Comparison of ENCODE assay signal across 8 cellular contexts in the genomic region with DNA sequence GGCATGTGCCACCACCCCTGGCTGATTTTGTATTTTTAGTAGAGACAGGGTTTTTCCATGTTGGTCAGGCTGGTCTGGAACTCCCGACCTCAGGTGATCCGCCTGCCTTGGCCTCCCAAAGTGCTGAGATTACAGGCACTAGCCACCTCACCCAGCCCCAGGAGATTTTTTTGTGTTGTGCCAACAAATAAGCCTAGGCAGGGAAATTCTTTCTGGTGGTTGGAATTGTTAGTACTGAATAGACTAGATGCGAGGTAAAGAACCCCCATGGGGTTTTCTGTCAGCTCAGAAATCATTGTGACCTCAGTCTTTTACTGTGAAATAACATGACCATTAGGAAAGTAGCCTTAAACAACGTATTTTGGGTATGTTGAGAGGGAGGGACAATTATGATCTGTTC. TPM values are rescaled to one million over a fixed set of nuclear protein-coding genes. Genes with fewer than 3 reads are reported as not detected.
DNase-seq lines count a peak whose midpoint lies in the region; ATAC-seq, FAIRE-seq and TF ChIP-seq lines count a peak whose summit lies in the region.
"Not testable (repeated sequence)": the region's sequence is repeated elsewhere in the genome, so short reads cannot be mapped to it uniquely, and the experiment has no call there.

No MANE protein-coding gene starts in this region.

- peaks cover 47% of the 10 kb centered on the region for H3K4me1 Mint-ChIP-seq in HFFc6 (ENCODE audit: low read depth)
- H3K4me1 Mint-ChIP-seq in nephron: peaks cover 36% of the 10 kb centered on the region

- H3K9me3 Mint-ChIP-seq in HFFc6, nephron: not testable (repeated sequence)

- not testable (repeated sequence) for H2AFZ ChIP-seq in OCI-LY7 (ENCODE audit: low read length); GM12878 (ENCODE audit: control insufficient read depth, low read depth, low read length)

- SMC1A ChIA-PET in GM12878 (lab: Charles Lee; ENCODE audit: uncharacterized antibody, unreplicated experiment): interaction anchor here (1.0 to 4.0 kb wide), 2 partner anchors 10 to 16 kb away, joined by 3 to 21 read pairs; no protein-coding TSS in a partner anchor

- H3K4me3 Mint-ChIP-seq in HFFc6 (peak overlapping the region; percentile 36), nephron (peak overlapping the region; percentile 22 to 52 (median 34))

- ATAC-seq in GM12878: peak; percentile 20
- ATAC-seq in upper lobe of right lung: not testable (repeated sequence)

- intact Hi-C loops in OCI-LY7 (cut with micrococcal nuclease; ENCODE audit: unreplicated experiment); GM12878 (cut with micrococcal nuclease; ENCODE audit: unreplicated experiment); upper lobe of right lung (cut with DNase I): not testable (repeated sequence)

- H3K9me2 ChIP-seq in DOHH2 (replicated peaks; ENCODE audit: control insufficient read depth, low read length); OCI-LY7 (ENCODE audit: insufficient read depth, low read length): not testable (repeated sequence)

- CTCF ChIA-PET in OCI-LY7 (lab: Charles Lee; ENCODE audit: unreplicated experiment): not testable (repeated sequence)
- CTCF ChIA-PET in GM12878 (lab: Yijun Ruan, JAX): interaction anchor here (0.7 to 2.9 kb wide), 3 partner anchors 12 to 248 kb away, joined by 5 to 8 read pairs (median 5); no protein-coding TSS in a partner anchor

- TF ChIP-seq CTCF in DOHH2 (IDR thresholded peaks at IDR 0.05; ENCODE audit: low read depth, low read length, poor library complexity, severe bottlenecking); HFFc6 (IDR thresholded peaks at IDR 0.05); OCI-LY7 (conservative IDR thresholded peaks at IDR 0.05; ENCODE audit: low read length); GM12878 (IDR thresholded peaks at IDR 0.05 in 2 of 3, conservative IDR thresholded peaks at IDR 0.05 in 1 of 3; ENCODE audit: control insufficient read depth in 2 of 3, extremely low read depth in 1 of 3, insufficient read depth in 1 of 3, low read depth in 3 of 3, low read length in 3 of 3); cardiac muscle cell (IDR thresholded peaks at IDR 0.05; ENCODE audit: low read depth, low read length); nephron (IDR thresholded peaks at IDR 0.05; ENCODE audit: unreplicated experiment in 3 of 3); upper lobe of right lung (IDR thresholded peaks at IDR 0.05): not testable (repeated sequence)

- 7% methylated on average over 4 of the region's 4 CpGs for WGBS in GM12878 (ENCODE audit: insufficient coverage, insufficient replicate concordance, low lambda C conversion rate, missing lambda C conversion rate)

- TF ChIP-seq EP300 in GM12878 (IDR thresholded peaks at IDR 0.05; ENCODE audit: borderline replicate concordance in 1 of 2, control insufficient read depth in 1 of 2, low read depth in 2 of 2, low read length in 2 of 2): not testable (repeated sequence)

- peak; percentile 11 for DNase-seq in HFFc6
- DNase-seq in OCI-LY7 (ENCODE audit: low spot score); GM12878 (ENCODE audit: low read depth, low spot score); cardiac muscle cell (ENCODE audit: low read depth in 1 of 2, low spot score in 1 of 2); upper lobe of right lung: not testable (repeated sequence)

- peaks cover 10% of the 10 kb centered on the region for H3F3A ChIP-seq in DOHH2 (ENCODE audit: control insufficient read depth, insufficient read depth)

- not testable (repeated sequence) for FAIRE-seq in GM12878 (lab: Jason Lieb, UNC)

- peaks cover 77% of the 10 kb centered on the region for H3K79me2 ChIP-seq in DOHH2 (ENCODE audit: control insufficient read depth, low read length)
- peaks cover 70% of the 10 kb centered on the region for H3K79me2 ChIP-seq in OCI-LY7 (ENCODE audit: insufficient read depth, low read depth, low read length)
- H3K79me2 ChIP-seq in GM12878 (ENCODE audit: control insufficient read depth, insufficient read depth, low read length): peaks cover 56% of the 10 kb centered on the region

- RAD21 ChIA-PET in GM12878 (lab: Charles Lee; ENCODE audit: unreplicated experiment): not testable (repeated sequence)

- POLR2A ChIA-PET in OCI-LY7 (lab: Charles Lee): interaction anchor here (1.6 kb wide), 1 partner anchor 12 kb away, joined by 3 read pairs; no protein-coding TSS in a partner anchor
- POLR2A ChIA-PET in GM12878 (lab: Charles Lee): not testable (repeated sequence)

- not testable (repeated sequence) for H3K36me3 Mint-ChIP-seq in HFFc6 (ENCODE audit: low read depth)
- peaks cover 16% of the 10 kb centered on the region for H3K36me3 Mint-ChIP-seq in nephron (ENCODE audit: low read depth)

- not testable (repeated sequence) for TF ChIP-seq RAD21 in GM12878 (IDR thresholded peaks at IDR 0.05; ENCODE audit: insufficient read depth, low read depth, low read length)

- peak overlapping the region; percentile 88 for H3K4me3 ChIP-seq in DOHH2 (ENCODE audit: low read length)
- H3K4me3 ChIP-seq in OCI-LY7 (ENCODE audit: low read depth, low read length, poor library complexity, severe bottlenecking): peak overlapping the region; percentile 95
- H3K4me3 ChIP-seq in GM12878: peak overlapping the region; percentile 27; the same call in 1 of the 2 replicates
- H3K4me3 ChIP-seq in cardiac muscle cell; skeletal muscle satellite cell (ENCODE audit: low read length): not testable (repeated sequence)
- H3K4me3 ChIP-seq in upper lobe of right lung: peak overlapping the region; percentile 89

- in situ Hi-C loops in GM12878 (cut with MboI): not testable (repeated sequence)

- not testable (repeated sequence) for TF ChIP-seq POLR2A in GM12878 (IDR thresholded peaks at IDR 0.05; ENCODE audit: low read depth, low read length)

- not testable (repeated sequence) for H3K27me3 ChIP-seq in DOHH2 (ENCODE audit: control insufficient read depth, low read length); GM12878 (replicated peaks in 1 of 2; ENCODE audit: control insufficient read depth in 2 of 2, insufficient read depth in 2 of 2, low read length in 1 of 2); cardiac muscle cell; skeletal muscle satellite cell (ENCODE audit: control insufficient read depth, insufficient read depth, low read length); upper lobe of right lung

- not testable (repeated sequence) for BruUV-seq in OCI-LY7 (replicated peaks; lab: Mats Ljungman, UMichigan); GM12878 (replicated peaks; lab: Mats Ljungman, UMichigan)

- H3K27me3 Mint-ChIP-seq in HFFc6 (ENCODE audit: insufficient read depth); nephron (ENCODE audit: low read depth): not testable (repeated sequence)

- not testable (repeated sequence) for H3K9ac ChIP-seq in GM12878 (ENCODE audit: control insufficient read depth, insufficient read depth, low read length); skeletal muscle satellite cell (ENCODE audit: low read depth, low read length)

- not testable (repeated sequence) for H3K9me3 ChIP-seq in DOHH2 (ENCODE audit: control insufficient read depth, insufficient read depth, low read length); OCI-LY7 (ENCODE audit: low read length); GM12878 (replicated peaks; ENCODE audit: control insufficient read depth, insufficient read depth, low read length); cardiac muscle cell (ENCODE audit: low read depth); skeletal muscle satellite cell (replicated peaks; ENCODE audit: low read length); upper lobe of right lung

- 0 out of 2 replicates have a peak overlapping the region, but pooled peaks have one; percentile 48 for H3K27ac Mint-ChIP-seq in HFFc6
- H3K27ac Mint-ChIP-seq in nephron: not testable (repeated sequence)

- H3K4me1 ChIP-seq in DOHH2 (ENCODE audit: control insufficient read depth, low read length) (peaks cover 36% of the 10 kb centered on the region), OCI-LY7 (ENCODE audit: insufficient read depth, low read length, poor library complexity, severe bottlenecking) (peaks cover 26% of the 10 kb centered on the region), GM12878 (ENCODE audit: control insufficient read depth, insufficient read depth, low read length) (peaks cover 14% of the 10 kb centered on the region), cardiac muscle cell (ENCODE audit: low read depth) (peaks cover 28% of the 10 kb centered on the region), skeletal muscle satellite cell (ENCODE audit: control insufficient read depth, insufficient read depth, low read length) (peaks cover 22% of the 10 kb centered on the region), upper lobe of right lung (peaks cover 31% of the 10 kb centered on the region)

- H4K20me1 ChIP-seq in DOHH2 (ENCODE audit: control insufficient read depth, insufficient read depth, low read depth, low read length); OCI-LY7 (ENCODE audit: insufficient read depth, low read length); GM12878 (ENCODE audit: control insufficient read depth, insufficient read depth): not testable (repeated sequence)

- H3K27ac ChIP-seq in DOHH2 (ENCODE audit: low read depth, low read length): peak overlapping the region; percentile 69
- H3K27ac ChIP-seq in OCI-LY7 (ENCODE audit: low read depth, low read length, poor library complexity, severe bottlenecking): peak overlapping the region; percentile 0
- H3K27ac ChIP-seq in GM12878 (ENCODE audit: control insufficient read depth, insufficient read depth): peak overlapping the region; percentile 55
- peak overlapping the region; percentile 71 for H3K27ac ChIP-seq in cardiac muscle cell
- H3K27ac ChIP-seq in upper lobe of right lung: peak overlapping the region; percentile 48

- H3K36me3 ChIP-seq in DOHH2 (ENCODE audit: control insufficient read depth, low read length): peaks cover 21% of the 10 kb centered on the region
- peaks cover 18% of the 10 kb centered on the region for H3K36me3 ChIP-seq in OCI-LY7 (ENCODE audit: insufficient read depth, low read length)
- not testable (repeated sequence) for H3K36me3 ChIP-seq in GM12878 (ENCODE audit: control insufficient read depth in 2 of 2, insufficient read depth in 2 of 2, low read length in 1 of 2); cardiac muscle cell; skeletal muscle satellite cell (ENCODE audit: insufficient read depth, low read length); upper lobe of right lung

- H3K4me2 ChIP-seq in DOHH2 (ENCODE audit: low read length): peak overlapping the region; percentile 67
- H3K4me2 ChIP-seq in OCI-LY7 (ENCODE audit: low read length): peak overlapping the region; percentile 80
- peak overlapping the region; percentile 50; the same call in 1 of the 2 replicates for H3K4me2 ChIP-seq in GM12878 (ENCODE audit: control insufficient read depth, insufficient read depth)
- H3K4me2 ChIP-seq in skeletal muscle satellite cell (ENCODE audit: low read length): peak overlapping the region; percentile 19

RNA-seq across cellular contexts. Expression of a gene that starts 3.3 kb away (rescaled TPM):
- total RNA-seq in HFFc6 (2021; fragmentation: NEBNext Ultra II Directional; extraction: Animal tissue kit (Norgen Biotek cat#: 25700)): 10 to 100 TPM; 47.3 to 61.5 (median 59.1) TPM
- 42.4 and 47.0 TPM in 2 replicates for total RNA-seq in OCI-LY7 (2014; rRNA removed; shearing (Covaris generic))
- total RNA-seq in OCI-LY7 (2022) (65.5 and 66.2 TPM in 2 replicates), GM12878 (2014; rRNA removed) (18.8 and 21.1 TPM in 2 replicates), GM12878 (2014; rRNA removed; fragmentation: Illumina TruSeq; extraction: Trizol) (22.6 and 23.4 TPM in 2 replicates), GM12878 (2021) (40.6 and 42.8 TPM in 2 replicates), cardiac muscle cell (36.9 and 43.2 TPM in 2 replicates), upper lobe of right lung (87.1 TPM)
- 92.9 and 93.0 TPM in 2 replicates for total RNA-seq in GM12878 (2013; cell fraction: nucleolus; rRNA removed)
- 5.2 TPM for polyA plus RNA-seq in GM12878 (2011; ENCODE audit: low read depth)
- polyA plus RNA-seq in GM12878 (2011; rRNA removed) (16.4 and 17.8 TPM in 2 replicates), GM12878 (2014; fragmentation: Illumina TruSeq; extraction: Trizol) (21.1 and 21.5 TPM in 2 replicates), GM12878 (2014; fragmentation: Nextera tagmentation; extraction: Ambion mirVana) (1 to 10 TPM; 1.9 to 2.4 TPM), GM12878 (2014; rRNA removed) (17.5 and 18.3 TPM in 2 replicates), GM12878 (2016; fragmentation: Nextera tagmentation; extraction: Ambion mirVana) (10 to 100 TPM; 19.4 to 20.2 TPM), cardiac muscle cell (19.7 and 26.9 TPM in 2 replicates)
- 11.3 and 13.2 TPM in 2 replicates for polyA plus RNA-seq in GM12878 (2011; cell fraction: cytosol; rRNA removed)
- 16.6 and 22.2 TPM in 2 replicates for polyA plus RNA-seq in GM12878 (2011; cell fraction: nucleus; rRNA removed)
- polyA plus RNA-seq in GM12878 (2012): 8.2 and 9.4 TPM in 2 replicates
- 22.9 and 29.6 TPM in 2 replicates for polyA minus RNA-seq in GM12878 (2011; rRNA and poly(A)+ RNA removed)
- 6.0 and 9.1 TPM in 2 replicates for polyA minus RNA-seq in GM12878 (2011; cell fraction: cytosol; rRNA and poly(A)+ RNA removed)
- 13.8 and 25.5 TPM in 2 replicates for polyA minus RNA-seq in GM12878 (2011; cell fraction: nucleus; rRNA and poly(A)+ RNA removed)
- total RNA-seq in skeletal muscle satellite cell (2012; rRNA removed): 23.2 and 27.6 TPM in 2 replicates

RNA-seq across cellular contexts. Expression of a gene that starts 29.0 kb away (rescaled TPM):
- under 1 TPM; 0.17 to 0.61 (median 0.27) TPM for total RNA-seq in HFFc6 (2021; fragmentation: NEBNext Ultra II Directional; extraction: Animal tissue kit (Norgen Biotek cat#: 25700))
- total RNA-seq in OCI-LY7 (2014; rRNA removed; shearing (Covaris generic)): 0.06 and 0.10 TPM in 2 replicates
- not detected in 2 replicates for total RNA-seq in OCI-LY7 (2022)
- total RNA-seq in GM12878 (2013; cell fraction: nucleolus; rRNA removed): not detected in 2 replicates
- not detected in 2 replicates for total RNA-seq in GM12878 (2014; rRNA removed)
- total RNA-seq in GM12878 (2014; rRNA removed; fragmentation: Illumina TruSeq; extraction: Trizol): not detected in 2 replicates
- not detected in 2 replicates for total RNA-seq in GM12878 (2021)
- not detected for polyA plus RNA-seq in GM12878 (2011; ENCODE audit: low read depth)
- polyA plus RNA-seq in GM12878 (2011; rRNA removed): not detected in 2 replicates
- 0.03 and 0.19 TPM in 2 replicates for polyA plus RNA-seq in GM12878 (2011; cell fraction: cytosol; rRNA removed)
- polyA plus RNA-seq in GM12878 (2011; cell fraction: nucleus; rRNA removed): 0.12 and 0.22 TPM in 2 replicates
- not detected in 2 replicates for polyA plus RNA-seq in GM12878 (2012)
- not detected in 2 replicates for polyA plus RNA-seq in GM12878 (2014; fragmentation: Illumina TruSeq; extraction: Trizol)
- polyA plus RNA-seq in GM12878 (2014; fragmentation: Nextera tagmentation; extraction: Ambion mirVana): not detected
- not detected in 2 replicates for polyA plus RNA-seq in GM12878 (2014; rRNA removed)
- polyA plus RNA-seq in GM12878 (2016; fragmentation: Nextera tagmentation; extraction: Ambion mirVana): under 1 TPM in 1 of 2 experiments, not detected in 1; 0.34 TPM
- polyA minus RNA-seq in GM12878 (2011; rRNA and poly(A)+ RNA removed): 0.07 and 0.10 TPM in 2 replicates
- polyA minus RNA-seq in GM12878 (2011; cell fraction: cytosol; rRNA and poly(A)+ RNA removed): not detected in 2 replicates
- 0.36 and 0.67 TPM in 2 replicates for polyA minus RNA-seq in GM12878 (2011; cell fraction: nucleus; rRNA and poly(A)+ RNA removed)
- total RNA-seq in cardiac muscle cell: 0.21 and 0.35 TPM in 2 replicates
- 2.3 and 3.6 TPM in 2 replicates for polyA plus RNA-seq in cardiac muscle cell
- 21.5 and 30.1 TPM in 2 replicates for total RNA-seq in skeletal muscle satellite cell (2012; rRNA removed)
- 66.5 TPM for total RNA-seq in upper lobe of right lung

Comparison
In these comparisons a context has a peak if more than half of its experiments do, and no peak if none do; other contexts are left out.
1. H3K27ac ChIP-seq: peak in every context shown above with its lines; median percentile 71 in cardiac muscle cell; 69 in DOHH2; 55 in GM12878; 48 in upper lobe of right lung; 0 in OCI-LY7.
2. H3K4me2 ChIP-seq: peak in every context shown above with its lines; median percentile 80 in OCI-LY7; 67 in DOHH2; 50 in GM12878; 19 in skeletal muscle satellite cell.
3. RNA of a gene that starts 29.0 kb away (total RNA-seq): 66.5 TPM in upper lobe of right lung (single experiment); 0.17 to 0.61 TPM in HFFc6, 0.21 to 0.35 TPM in cardiac muscle cell, 0.06 to 0.10 TPM in OCI-LY7 and not detected in GM12878; every median in the first group is over 10 times any median in the second.